Comparison of ENCODE assay signal across 13 cellular contexts in genomic region chr19:3990815-3991117, GRCh38. TPM values are rescaled to one million over a fixed set of nuclear protein-coding genes. Genes with fewer than 3 reads are reported as not detected.
DNase-seq lines count a peak whose midpoint lies in the region; ATAC-seq, FAIRE-seq and TF ChIP-seq lines count a peak whose summit lies in the region.
"Had no signal": no experiment of that assay in that cellular context is flagged by ENCODE, and none has a peak within 500 bp of the region (broad histone marks: within the 10 kb centered on the region; RNA-seq: fewer than 3 reads in every experiment).

No MANE protein-coding gene starts in this region.

- H3K4me1 Mint-ChIP-seq in astrocyte (ENCODE audit: low read depth, unreplicated experiment): peaks cover 10% of the 10 kb centered on the region
- peaks cover 21% of the 10 kb centered on the region for H3K4me1 Mint-ChIP-seq in nephron progenitor cell

- H3K27me3 ChIP-seq in SK-N-SH (ENCODE audit: insufficient read depth) (no peaks in the 10 kb centered on the region), IMR-90 (ENCODE audit: control insufficient read depth, insufficient read depth, low read length) (no peaks in the 10 kb centered on the region), astrocyte (ENCODE audit: insufficient read depth, low read length) (no peaks in the 10 kb centered on the region), vagina (no peaks in the 10 kb centered on the region)
- H3K27me3 ChIP-seq: testis had no signal

- peak overlapping the region; percentile 55 for H2AK9ac ChIP-seq in IMR-90 (replicated peaks; ENCODE audit: low read depth, low read length, poor library complexity)

- H2AFZ ChIP-seq in SK-N-SH (ENCODE audit: low read depth): peak overlapping the region; percentile 96
- peak overlapping the region; percentile 71 for H2AFZ ChIP-seq in IMR-90 (replicated peaks; ENCODE audit: low read length, poor library complexity)
- H2AFZ ChIP-seq in astrocyte (ENCODE audit: low read depth, low read length): peak overlapping the region; percentile 57

- H4K5ac ChIP-seq in IMR-90 (ENCODE audit: low read depth, low read length): no peak overlapping the region

- no peak overlapping the region for H4K91ac ChIP-seq in IMR-90 (ENCODE audit: insufficient read depth, low read depth, low read length)

- in situ Hi-C loops in IMR-90 (cut with MboI; ENCODE audit: low sequenced_read_pairs): no loop called here

- H3K4ac ChIP-seq in IMR-90 (ENCODE audit: low read depth, low read length): no peak overlapping the region

- H3K79me2 ChIP-seq in SK-N-SH (ENCODE audit: insufficient read depth) (no peaks in the 10 kb centered on the region), astrocyte (ENCODE audit: insufficient read depth, low read length) (no peaks in the 10 kb centered on the region)

- H3K27me3 Mint-ChIP-seq in astrocyte (ENCODE audit: low read depth, unreplicated experiment) (no peaks in the 10 kb centered on the region), nephron progenitor cell (ENCODE audit: low read depth, poor library complexity) (peaks cover 35% of the 10 kb centered on the region)

- H3K79me1 ChIP-seq in IMR-90 (ENCODE audit: low read depth in 1 of 2, low read length in 2 of 2): peaks cover 2 to 5% of the 10 kb centered on the region in 2 experiments; a peak in 3 of 4 replicates

- H3K9me3 Mint-ChIP-seq in astrocyte (ENCODE audit: unreplicated experiment) (peaks cover 1% of the 10 kb centered on the region), nephron progenitor cell (peaks cover 6% of the 10 kb centered on the region)
- H3K9me3 Mint-ChIP-seq: endodermal cell had no signal

- H3K9me3 ChIP-seq in SK-N-SH (no peaks in the 10 kb centered on the region), IMR-90 (ENCODE audit: control insufficient read depth, insufficient read depth, low read length) (no peaks in the 10 kb centered on the region), astrocyte (ENCODE audit: insufficient read depth, low read depth, low read length) (no peaks in the 10 kb centered on the region), vagina (no peaks in the 10 kb centered on the region)
- H3K9me3 ChIP-seq: neutrophil, testis had no signal

- H3K9me1 ChIP-seq in IMR-90 (ENCODE audit: insufficient read depth, low read length): no peaks in the 10 kb centered on the region

- no peak overlapping the region for H3K56ac ChIP-seq in IMR-90 (ENCODE audit: extremely low read depth, insufficient read depth, low read length)

- dilution Hi-C loops in IMR-90 (cut with HindIII; ENCODE audit: low sequenced_read_pairs, unreplicated experiment): no loop called here

- CTCF ChIA-PET in SK-N-SH (lab: Yijun Ruan, JAX) (interaction anchor here (0.8 to 1.3 kb wide), 3 partner anchors 147 to 211 kb away, joined by 3 to 5 read pairs (median 3); no protein-coding TSS in a partner anchor), IMR-90 (lab: Yijun Ruan, JAX) (no interaction called here)

- H2BK5ac ChIP-seq in IMR-90 (ENCODE audit: low read depth, low read length, poor library complexity, severe bottlenecking): no peak overlapping the region

- H2BK120ac ChIP-seq in IMR-90 (ENCODE audit: low read depth, low read length): no peak overlapping the region

- H3K27ac Mint-ChIP-seq in astrocyte (ENCODE audit: unreplicated experiment): peak overlapping the region; percentile 11
- no peak overlapping the region for H3K27ac Mint-ChIP-seq in nephron progenitor cell

- H3K4me3 Mint-ChIP-seq in astrocyte (ENCODE audit: unreplicated experiment) (peak overlapping the region; percentile 52), nephron progenitor cell (peak overlapping the region; percentile 49)

- H3K9ac ChIP-seq in SK-N-SH (no peak overlapping the region), IMR-90 (ENCODE audit: low read depth, low read length) (no peak overlapping the region), astrocyte (ENCODE audit: low read length) (no peak overlapping the region)

- H3K4me3 ChIP-seq in SK-N-SH (ENCODE audit: low read depth in 2 of 2, low read length in 1 of 2): no peak overlapping the region
- H3K4me3 ChIP-seq in IMR-90 (ENCODE audit: insufficient read depth, low read depth, low read length): no peak overlapping the region
- H3K4me3 ChIP-seq in astrocyte (ENCODE audit: insufficient read depth, low read depth, low read length): no peak overlapping the region
- H3K4me3 ChIP-seq in vagina: no peak overlapping the region

- TF ChIP-seq RAD21 in SK-N-SH (IDR thresholded peaks at IDR 0.05; ENCODE audit: low read length) (no peak), IMR-90 (IDR thresholded peaks at IDR 0.05; ENCODE audit: low read length) (no peak)

- ATAC-seq in SK-N-SH treated with all-trans-retinoic acid at 6 μM for 48 hours (no peak), IMR-90 (ENCODE audit: low read depth) (no peak), GM18858 (IDR thresholded peaks at IDR 0.05; ENCODE audit: unreplicated experiment) (no peak)

- H2BK20ac ChIP-seq in IMR-90 (ENCODE audit: low read depth, low read length): no peak overlapping the region

- TF ChIP-seq CTCF in SK-N-SH (IDR thresholded peaks at IDR 0.05) (no peak), IMR-90 (conservative IDR thresholded peaks at IDR 0.05; ENCODE audit: low read depth, low read length) (no peak), astrocyte (IDR thresholded peaks at IDR 0.05; ENCODE audit: insufficient read depth, low read depth, low read length) (no peak), nephron progenitor cell (IDR thresholded peaks at IDR 0.05) (no peak), vagina (IDR thresholded peaks at IDR 0.05) (no peak)

- H2AK5ac ChIP-seq in IMR-90 (ENCODE audit: low read depth, low read length): no peak overlapping the region; the same call in 1 of the 2 replicates

- H3K23ac ChIP-seq in IMR-90 (ENCODE audit: low read depth, low read length): no peak overlapping the region

- peak overlapping the region; percentile 30 to 63; a peak in 3 of 4 replicates for H4K8ac ChIP-seq in IMR-90 (ENCODE audit: low read depth in 2 of 2, low read length in 2 of 2)

- no peak for TF ChIP-seq POLR2A in IMR-90 (IDR thresholded peaks at IDR 0.05; ENCODE audit: low read depth, low read length)
- no peak for TF ChIP-seq POLR2A in vagina (IDR thresholded peaks at IDR 0.05)

- DNase-seq in SK-N-SH (no peak), IMR-90 (no peak), astrocyte (ENCODE audit: low read depth) (no peak), nephron progenitor cell (no peak), islet precursor cell (no peak), vagina (ENCODE audit: extremely low spot score in 2 of 2) (no peak)
- DNase-seq: 8988T had no signal

- H3K9me2 ChIP-seq in SK-N-SH: no peaks in the 10 kb centered on the region

- no peak for FAIRE-seq in astrocyte (lab: Jason Lieb, UNC)

- H3K27ac ChIP-seq in SK-N-SH (ENCODE audit: low read depth in 2 of 2, low read length in 1 of 2) (no peak overlapping the region), IMR-90 (ENCODE audit: insufficient read depth, low read length) (no peak overlapping the region), astrocyte (ENCODE audit: low read depth, low read length) (no peak overlapping the region), vagina (no peak overlapping the region)

- no peak for TF ChIP-seq EP300 in SK-N-SH (IDR thresholded peaks at IDR 0.05; ENCODE audit: borderline replicate concordance in 1 of 2, low read depth in 1 of 2, low read length in 1 of 2)

- H3K4me2 ChIP-seq in SK-N-SH: no peak overlapping the region
- H3K4me2 ChIP-seq in IMR-90 (ENCODE audit: low read depth, low read length): no peak overlapping the region
- no peak overlapping the region for H3K4me2 ChIP-seq in astrocyte (ENCODE audit: low read length)

- intact Hi-C loops in IMR-90 (cut with micrococcal nuclease): no loop called here
- intact Hi-C loops in vagina (cut with DNase I): no loop called here

- no peak overlapping the region for H2BK15ac ChIP-seq in IMR-90 (ENCODE audit: low read depth, low read length)

- H3K4me1 ChIP-seq in SK-N-SH (ENCODE audit: control insufficient read depth in 1 of 2, insufficient read depth in 2 of 2, low read depth in 1 of 2, low read length in 1 of 2): peaks cover 0 to 12% of the 10 kb centered on the region in 2 experiments; a peak in 2 of 4 replicates
- H3K4me1 ChIP-seq in IMR-90 (ENCODE audit: control insufficient read depth, insufficient read depth, low read length): peaks cover 7% of the 10 kb centered on the region
- peaks cover 18% of the 10 kb centered on the region for H3K4me1 ChIP-seq in astrocyte (ENCODE audit: insufficient read depth, low read length)
- peaks cover 26% of the 10 kb centered on the region for H3K4me1 ChIP-seq in vagina

- peaks cover 12% of the 10 kb centered on the region for H3F3A ChIP-seq in SK-N-SH (replicated peaks; ENCODE audit: insufficient read depth)

- POLR2A ChIA-PET in SK-N-SH (lab: Yijun Ruan, JAX): interaction anchor here (1.1 kb wide), 1 partner anchor 16 kb away, joined by 5 read pairs; the partner anchor contains the start of gene PIAS4
- POLR2A ChIA-PET in IMR-90 (lab: Charles Lee; ENCODE audit: unreplicated experiment): no interaction called here

- 89% methylated on average over 3 of the region's 3 CpGs for WGBS in SK-N-SH (ENCODE audit: low lambda C conversion rate)
- no CpG with 5 or more reads among the region's 3 CpGs for WGBS in IMR-90 (ENCODE audit: extremely low coverage in 2 of 2, insufficient read length in 1 of 2), 2 experiments

- no peak overlapping the region for H3K14ac ChIP-seq in IMR-90 (replicated peaks; ENCODE audit: low read depth, low read length)

- H4K20me1 ChIP-seq in SK-N-SH (ENCODE audit: insufficient read depth) (no peaks in the 10 kb centered on the region), IMR-90 (ENCODE audit: insufficient read depth, low read length) (no peaks in the 10 kb centered on the region), astrocyte (ENCODE audit: insufficient read depth, low read length) (no peaks in the 10 kb centered on the region)

- no peak overlapping the region for H3K18ac ChIP-seq in IMR-90 (ENCODE audit: low read depth, low read length)

- no TSS peak for BruUV-seq in IMR-90 (replicated peaks; lab: Mats Ljungman, UMichigan)

- H3K36me3 Mint-ChIP-seq in astrocyte (ENCODE audit: low read depth, unreplicated experiment): no peaks in the 10 kb centered on the region
- no peaks in the 10 kb centered on the region for H3K36me3 Mint-ChIP-seq in nephron progenitor cell (ENCODE audit: low read depth)

- H3K36me3 ChIP-seq in SK-N-SH (replicated peaks in 1 of 2; ENCODE audit: control insufficient read depth in 1 of 2, insufficient read depth in 2 of 2, low read length in 1 of 2): no peaks in the 10 kb centered on the region
- H3K36me3 ChIP-seq in IMR-90 (ENCODE audit: control insufficient read depth, insufficient read depth, low read length): no peaks in the 10 kb centered on the region
- no peaks in the 10 kb centered on the region for H3K36me3 ChIP-seq in astrocyte (ENCODE audit: insufficient read depth, low read length)
- H3K36me3 ChIP-seq in vagina: no peaks in the 10 kb centered on the region
- H3K36me3 ChIP-seq: neutrophil had no signal

RNA-seq across cellular contexts. Expression of gene EEF2, which starts 5.5 kb away (rescaled TPM):
- polyA plus RNA-seq in SK-N-SH (2012; rRNA removed) (1,295 and 1,553 TPM in 2 replicates), IMR-90 (2012; rRNA removed) (1,505 and 1,547 TPM in 2 replicates)
- 756 and 1,170 TPM in 2 replicates for polyA plus RNA-seq in SK-N-SH (2012; cell fraction: cytosol; rRNA removed)
- polyA plus RNA-seq in SK-N-SH (2012; cell fraction: nucleus; rRNA removed): 816 and 855 TPM in 2 replicates
- total RNA-seq in IMR-90 (2012; rRNA removed) (1,727 and 2,161 TPM in 2 replicates), astrocyte (2,578 and 2,739 TPM in 2 replicates), vagina (1,702 TPM)
- polyA plus RNA-seq in IMR-90 (2012; cell fraction: cytosol; rRNA removed): 957 and 2,460 TPM in 2 replicates
- 805 and 1,780 TPM in 2 replicates for polyA plus RNA-seq in IMR-90 (2012; cell fraction: nucleus; rRNA removed; ENCODE audit: low replicate concordance)

RNA-seq across cellular contexts. Expression of gene PIAS4, which starts 16.8 kb away (rescaled TPM):
- polyA plus RNA-seq in SK-N-SH (2012; rRNA removed) (7.7 and 14.1 TPM in 2 replicates), IMR-90 (2012; rRNA removed) (12.1 and 16.6 TPM in 2 replicates)
- 4.8 and 7.9 TPM in 2 replicates for polyA plus RNA-seq in SK-N-SH (2012; cell fraction: cytosol; rRNA removed)
- 17.7 and 23.8 TPM in 2 replicates for polyA plus RNA-seq in SK-N-SH (2012; cell fraction: nucleus; rRNA removed)
- total RNA-seq in IMR-90 (2012; rRNA removed) (10.8 and 13.6 TPM in 2 replicates), astrocyte (26.0 and 26.4 TPM in 2 replicates), vagina (14.0 TPM)
- polyA plus RNA-seq in IMR-90 (2012; cell fraction: cytosol; rRNA removed): 11.9 and 21.3 TPM in 2 replicates
- polyA plus RNA-seq in IMR-90 (2012; cell fraction: nucleus; rRNA removed; ENCODE audit: low replicate concordance): 12.0 and 20.3 TPM in 2 replicates

RNA-seq across cellular contexts. Expression of gene DAPK3, which starts 19.9 kb away (rescaled TPM):
- polyA plus RNA-seq in SK-N-SH (2012; rRNA removed) (118 and 142 TPM in 2 replicates), IMR-90 (2012; rRNA removed) (188 and 202 TPM in 2 replicates)
- polyA plus RNA-seq in SK-N-SH (2012; cell fraction: cytosol; rRNA removed): 67.8 and 92.3 TPM in 2 replicates
- polyA plus RNA-seq in SK-N-SH (2012; cell fraction: nucleus; rRNA removed): 184 and 238 TPM in 2 replicates
- total RNA-seq in IMR-90 (2012; rRNA removed) (128 and 145 TPM in 2 replicates), astrocyte (242 and 264 TPM in 2 replicates), vagina (62.4 TPM)
- 189 and 293 TPM in 2 replicates for polyA plus RNA-seq in IMR-90 (2012; cell fraction: cytosol; rRNA removed)
- 209 and 518 TPM in 2 replicates for polyA plus RNA-seq in IMR-90 (2012; cell fraction: nucleus; rRNA removed; ENCODE audit: low replicate concordance)

RNA-seq across cellular contexts. Expression of gene NMRK2, which starts 57.9 kb away (rescaled TPM):
- polyA plus RNA-seq in SK-N-SH (2012; rRNA removed) (not detected in 2 replicates), IMR-90 (2012; rRNA removed) (not detected in 2 replicates)
- not detected in 2 replicates for polyA plus RNA-seq in SK-N-SH (2012; cell fraction: cytosol; rRNA removed)
- not detected in 2 replicates for polyA plus RNA-seq in SK-N-SH (2012; cell fraction: nucleus; rRNA removed)
- total RNA-seq in IMR-90 (2012; rRNA removed) (not detected in 2 replicates), astrocyte (0.73 TPM in 1 of 2 replicates, not detected in the other), vagina (not detected)
- not detected in 2 replicates for polyA plus RNA-seq in IMR-90 (2012; cell fraction: cytosol; rRNA removed)
- polyA plus RNA-seq in IMR-90 (2012; cell fraction: nucleus; rRNA removed; ENCODE audit: low replicate concordance): not detected in 2 replicates
- total RNA-seq: glomerular endothelial cell had no signal
